In genomic region chr3:46297658-46298423, GRCh38 we compare ENCODE assay signal across 11 cellular contexts. TPM values are rescaled to one million over a fixed set of nuclear protein-coding genes. Genes with fewer than 3 reads are reported as not detected.
A peak's percentile ranks its signal among the peaks of the same experiment; 100 is the strongest.
DNase-seq lines count a peak whose midpoint lies in the region; ATAC-seq, FAIRE-seq and TF ChIP-seq lines count a peak whose summit lies in the region.
"Had no signal": no experiment of that assay in that cellular context is flagged by ENCODE, and none has a peak within 500 bp of the region (broad histone marks: within the 10 kb centered on the region; RNA-seq: fewer than 3 reads in every experiment).

No MANE protein-coding gene starts in this region.

- ATAC-seq in RWPE2 (ENCODE audit: low read depth), result peak; percentile 75
- ATAC-seq in gastroesophageal sphincter, result peak; percentile 32

- no peak overlapping the region for H4K8ac ChIP-seq in trophoblast cell (ENCODE audit: low read depth, low read length)

- H3K14ac ChIP-seq in trophoblast cell (ENCODE audit: low read length), result no peak overlapping the region

- DNase-seq in GM12892 (ENCODE audit: insufficient read length) (no peak), RWPE2 (ENCODE audit: low spot score) (no peak), tibial nerve (ENCODE audit: low spot score in 2 of 2) (no peak), HTR-8/SVneo (ENCODE audit: insufficient read length, low spot score) (no peak), NCI-H146 treated with DMSO at 0.1 percent for 48 hours (lab: John Stamatoyannopoulos, UW; ENCODE audit: unreplicated experiment) (no peak), trophoblast cell (no peak)
- DNase-seq: NCI-H69, stomach had no signal

- TF ChIP-seq POLR2A in GM12892 (IDR thresholded peaks at IDR 0.05; ENCODE audit: low read depth, low read length), result no peak
- no peak for TF ChIP-seq POLR2A in gastroesophageal sphincter (IDR thresholded peaks at IDR 0.05)
- TF ChIP-seq POLR2A in tibial nerve (IDR thresholded peaks at IDR 0.05), result no peak

- WGBS in gastroesophageal sphincter (ENCODE audit: low coverage in 1 of 2), 2 donors, result 44 to 69% methylated on average over 5 to 9 of the region's 9 CpGs
- WGBS in tibial nerve, 2 donors, result 64 to 78% methylated on average over 9 of the region's 9 CpGs
- 100% methylated on average over 1 of the region's 9 CpGs for WGBS in trophoblast cell (ENCODE audit: extremely low coverage, insufficient coverage, insufficient read length)

- no peak overlapping the region for H3K4me3 ChIP-seq in BLaER1 treated with 17β-estradiol and CSF1 and Interleukin-3, amounts not matched to agents 10 nM and 100 nM
- H3K4me3 ChIP-seq in RWPE2 (ENCODE audit: severe bottlenecking) (no peak overlapping the region), gastroesophageal sphincter (no peak overlapping the region), tibial nerve (no peak overlapping the region), trophoblast cell (ENCODE audit: low read depth, low read length) (no peak overlapping the region)
- H3K4me3 ChIP-seq: stomach had no signal

- TF ChIP-seq EP300 in gastroesophageal sphincter (IDR thresholded peaks at IDR 0.05), result no peak
- no peak for TF ChIP-seq EP300 in tibial nerve (IDR thresholded peaks at IDR 0.05)

- no peaks in the 10 kb centered on the region for H3K79me2 ChIP-seq in trophoblast cell (ENCODE audit: control insufficient read depth, insufficient read depth, low read length, poor library complexity)

- no peak overlapping the region for H4K91ac ChIP-seq in trophoblast cell (ENCODE audit: low read depth, low read length)

- H3K27me3 ChIP-seq in BLaER1 treated with 17β-estradiol and CSF1 and Interleukin-3, amounts not matched to agents 10 nM and 100 nM, result no peaks in the 10 kb centered on the region
- H3K27me3 ChIP-seq in RWPE2 (ENCODE audit: insufficient read depth, poor library complexity, severe bottlenecking) (no peaks in the 10 kb centered on the region), gastroesophageal sphincter (no peaks in the 10 kb centered on the region), tibial nerve (no peaks in the 10 kb centered on the region), trophoblast cell (ENCODE audit: insufficient read depth, low read length) (no peaks in the 10 kb centered on the region)
- H3K27me3 ChIP-seq: stomach had no signal

- no peak overlapping the region for H2AFZ ChIP-seq in trophoblast cell (ENCODE audit: insufficient read depth, low read length, poor library complexity)

- H3K4ac ChIP-seq in trophoblast cell (ENCODE audit: low read depth, low read length), result no peak overlapping the region

- no peak overlapping the region for H2BK120ac ChIP-seq in trophoblast cell (ENCODE audit: insufficient read depth, low read length, poor library complexity)

- H3K27ac ChIP-seq in BLaER1 treated with 17β-estradiol and CSF1 and Interleukin-3, amounts not matched to agents 10 nM and 100 nM, result peak overlapping the region in 6 of 11 experiments; percentile 40 to 93 (median 84); a peak in 11 of 22 replicates
- H3K27ac ChIP-seq in RWPE2 (ENCODE audit: poor library complexity, severe bottlenecking), result no peak overlapping the region
- no peak overlapping the region for H3K27ac ChIP-seq in gastroesophageal sphincter
- peak overlapping the region in 1 of 4 donors; percentile 10 for H3K27ac ChIP-seq in tibial nerve
- no peak overlapping the region for H3K27ac ChIP-seq in trophoblast cell (ENCODE audit: low read depth, low read length)

- peak overlapping the region in 8 of 11 experiments; percentile 20 to 92 (median 79); a peak in 14 of 22 replicates for H3K4me2 ChIP-seq in BLaER1 treated with 17β-estradiol and CSF1 and Interleukin-3, amounts not matched to agents 10 nM and 100 nM
- no peak overlapping the region for H3K4me2 ChIP-seq in trophoblast cell (ENCODE audit: low read length)

- peaks cover 0 to 99% (median 45%) of the 10 kb centered on the region in 10 experiments; a peak in 14 of 20 replicates for H3K4me1 ChIP-seq in BLaER1 treated with 17β-estradiol and CSF1 and Interleukin-3, amounts not matched to agents 10 nM and 100 nM
- H3K4me1 ChIP-seq in RWPE2 (ENCODE audit: insufficient read depth, poor library complexity, severe bottlenecking), result no peaks in the 10 kb centered on the region
- H3K4me1 ChIP-seq in gastroesophageal sphincter, result no peaks in the 10 kb centered on the region
- peaks cover 0 to 16% (median 1%) of the 10 kb centered on the region in 4 donors for H3K4me1 ChIP-seq in tibial nerve
- no peaks in the 10 kb centered on the region for H3K4me1 ChIP-seq in trophoblast cell (ENCODE audit: control insufficient read depth in 1 of 2, insufficient read depth in 2 of 2, low read length in 2 of 2)

- no peak overlapping the region for H2BK5ac ChIP-seq in trophoblast cell (ENCODE audit: low read depth, low read length, poor library complexity)

- no peaks in the 10 kb centered on the region for H4K20me1 ChIP-seq in BLaER1 treated with 17β-estradiol and CSF1 and Interleukin-3, amounts not matched to agents 10 nM and 100 nM

- H3K79me1 ChIP-seq in trophoblast cell (ENCODE audit: low read length), result no peaks in the 10 kb centered on the region

- no peak overlapping the region for H4K12ac ChIP-seq in trophoblast cell (ENCODE audit: low read depth, low read length)

- H3K9ac ChIP-seq in BLaER1 treated with 17β-estradiol and CSF1 and Interleukin-3, amounts not matched to agents 10 nM and 100 nM, result peak overlapping the region in 2 of 11 experiments; percentile 19 to 33; a peak in 2 of 22 replicates
- no peak overlapping the region for H3K9ac ChIP-seq in trophoblast cell (ENCODE audit: low read length)

- no peak for TF ChIP-seq CTCF in RWPE2 (IDR thresholded peaks at IDR 0.05; ENCODE audit: poor library complexity, severe bottlenecking)
- no peak for TF ChIP-seq CTCF in gastroesophageal sphincter (IDR thresholded peaks at IDR 0.05)
- TF ChIP-seq CTCF in tibial nerve (IDR thresholded peaks at IDR 0.05), result no peak

- H2BK12ac ChIP-seq in trophoblast cell (ENCODE audit: low read length), result no peak overlapping the region

- no peak overlapping the region for H3K23ac ChIP-seq in trophoblast cell (ENCODE audit: low read length)

- no peaks in the 10 kb centered on the region for H3K9me3 ChIP-seq in BLaER1 treated with 17β-estradiol and CSF1 and Interleukin-3, amounts not matched to agents 10 nM and 100 nM (replicated peaks in 1 of 11)
- H3K9me3 ChIP-seq in RWPE2 (ENCODE audit: severe bottlenecking) (no peaks in the 10 kb centered on the region), gastroesophageal sphincter (no peaks in the 10 kb centered on the region), tibial nerve (no peaks in the 10 kb centered on the region), trophoblast cell (ENCODE audit: insufficient read depth, low read depth, low read length) (no peaks in the 10 kb centered on the region)
- H3K9me3 ChIP-seq: stomach had no signal

- no peaks in the 10 kb centered on the region for H3K36me3 ChIP-seq in BLaER1 treated with 17β-estradiol and CSF1 and Interleukin-3, amounts not matched to agents 10 nM and 100 nM
- no peaks in the 10 kb centered on the region for H3K36me3 ChIP-seq in RWPE2 (ENCODE audit: low read depth)
- H3K36me3 ChIP-seq in gastroesophageal sphincter, result no peaks in the 10 kb centered on the region
- no peaks in the 10 kb centered on the region for H3K36me3 ChIP-seq in tibial nerve
- H3K36me3 ChIP-seq in trophoblast cell (ENCODE audit: control insufficient read depth in 1 of 2, insufficient read depth in 2 of 2, low read length in 2 of 2), result no peaks in the 10 kb centered on the region
- H3K36me3 ChIP-seq: stomach had no signal

- H2AK5ac ChIP-seq in trophoblast cell (ENCODE audit: low read length), result no peak overlapping the region

- no peak overlapping the region for H3K18ac ChIP-seq in trophoblast cell (ENCODE audit: low read length)

- FAIRE-seq in GM12892 (lab: Jason Lieb, UNC) (peak; percentile 14), HTR-8/SVneo (lab: Jason Lieb, UNC) (no peak)
- FAIRE-seq: D721Med had no signal

RNA-seq across cellular contexts. Expression of gene CCR3, which starts 55.6 kb away (rescaled TPM):
- polyA plus RNA-seq in GM12892 (2012; ENCODE audit: missing spikeins), result 0.66 TPM
- total RNA-seq in gastroesophageal sphincter (not detected), tibial nerve (not detected)
- 0.44 and 0.52 TPM in 2 replicates for polyA plus RNA-seq in trophoblast cell (2013)

RNA-seq across cellular contexts. Expression of gene CCR2, which starts 56.1 kb away (rescaled TPM):
- polyA plus RNA-seq in GM12892 (2012; ENCODE audit: missing spikeins), result 0.42 TPM
- 1 to 10 TPM in 2 of 4 donors, under 1 TPM in 2; 0.77 to 3.9 (median 1.9) TPM for total RNA-seq in gastroesophageal sphincter
- total RNA-seq in tibial nerve, result 1 to 10 TPM; 1.7 to 4.8 (median 2.9) TPM
- 0.05 and 0.21 TPM in 2 replicates for polyA plus RNA-seq in trophoblast cell (2013)

Comparison
In these comparisons a context has a peak if more than half of its experiments do, and no peak if none do; other contexts are left out.
1. H3K27ac ChIP-seq: peak in BLaER1 treated with 17β-estradiol and CSF1 and Interleukin-3, amounts not matched to agents 10 nM and 100 nM (6 of 11); none in RWPE2 (single experiment), gastroesophageal sphincter (0 of 4) and trophoblast cell (single experiment).